In the genomic region with DNA sequence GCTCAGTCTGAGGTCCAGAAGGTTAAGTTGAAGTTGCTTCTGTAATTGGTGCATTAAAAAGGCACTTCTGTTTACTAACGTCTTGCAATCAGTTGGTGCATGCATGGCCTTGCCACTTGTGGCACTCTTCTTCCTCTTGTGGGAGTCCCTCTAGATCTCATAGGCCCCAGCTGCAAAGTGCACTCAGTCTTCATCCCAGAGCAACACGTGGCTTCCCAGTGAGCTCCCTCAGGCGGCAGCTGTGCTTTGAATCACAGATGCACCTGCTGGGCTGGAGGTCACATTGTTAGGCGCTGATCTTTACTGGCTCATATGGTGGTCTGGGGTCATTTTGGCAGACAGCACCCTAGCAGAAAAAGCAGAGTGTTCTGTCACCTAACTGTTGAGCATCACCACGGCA, we compare ENCODE assay signal across 15 cellular contexts.
A peak's percentile ranks its signal among the peaks of the same experiment; 100 is the strongest.
DNase-seq lines count a peak whose midpoint lies in the region; ATAC-seq lines count a peak whose summit lies in the region.
"Had no signal": no experiment of that assay in that cellular context is flagged by ENCODE, and none has a peak within 500 bp of the region (broad histone marks: within the 10 kb centered on the region; RNA-seq: fewer than 3 reads in every experiment).

No MANE protein-coding gene starts in this region.

- H3K27ac ChIP-seq in caudate nucleus (ENCODE audit: low read depth, low read length), result peak overlapping the region; percentile 31

- no peak for ATAC-seq in GM18511 (IDR thresholded peaks at IDR 0.05; ENCODE audit: unreplicated experiment)
- no peak for ATAC-seq in stimulated activated naive CD8-positive, alpha-beta T cell treated with anti-CD3 and anti-CD28 coated beads, Interleukin-15, Interleukin-2, amounts not matched to agents 100 U/mL and 50 U/mL, for 24 hours
- ATAC-seq: GM12878, PC-3 had no signal

- DNase-seq in NCI-H748 (lab: John Stamatoyannopoulos, UW; ENCODE audit: unreplicated experiment), result peak; percentile 26
- DNase-seq in NCI-H748 treated with DMSO at 0.1 percent for 48 hours (lab: John Stamatoyannopoulos, UW), result no peak
- peak in 20 of 61 donors; percentile 15 to 66 (median 33) for DNase-seq in caudate nucleus (lab: John Stamatoyannopoulos, UW)
- DNase-seq in medulla oblongata (ENCODE audit: extremely low spot score), result peak; percentile 44
- no peak for DNase-seq in NCI-H2029 (lab: John Stamatoyannopoulos, UW)
- DNase-seq in stimulated activated naive CD8-positive, alpha-beta T cell treated with anti-CD3 and anti-CD28 coated beads, Interleukin-15, Interleukin-2, amounts not matched to agents 100 U/mL and 50 U/mL, for 24 hours, result no peak
- DNase-seq in NCI-H446 treated with DMSO at 0.1 percent for 48 hours (lab: John Stamatoyannopoulos, UW), result no peak
- DNase-seq: 8988T, HCEC 1CT, NCI-H1048, NCI-H1694 treated with DMSO at 0.1 percent for 48 hours, NCI-H524, PC-3 had no signal

Comparison
In these comparisons a context has a peak if more than half of its experiments do, and no peak if none do; other contexts are left out.
1. DNase-seq: peak in NCI-H748 (single experiment) and medulla oblongata (single experiment); none in NCI-H748 treated with DMSO at 0.1 percent for 48 hours (single experiment), NCI-H2029 (single experiment), stimulated activated naive CD8-positive, alpha-beta T cell treated with anti-CD3 and anti-CD28 coated beads, Interleukin-15, Interleukin-2, amounts not matched to agents 100 U/mL and 50 U/mL, for 24 hours (single experiment) and NCI-H446 treated with DMSO at 0.1 percent for 48 hours (single experiment).